9 cellular contexts compared by ENCODE assay signal in genomic region chr7:29243777-29244655, GRCh38. TPM values are rescaled to one million over a fixed set of nuclear protein-coding genes. Genes with fewer than 3 reads are reported as not detected.
DNase-seq lines count a peak whose midpoint lies in the region; ATAC-seq and TF ChIP-seq lines count a peak whose summit lies in the region.
"Had no signal": no experiment of that assay in that cellular context is flagged by ENCODE, and none has a peak within 500 bp of the region (broad histone marks: within the 10 kb centered on the region; RNA-seq: fewer than 3 reads in every experiment).

No MANE protein-coding gene starts in this region.

- H3K79me2 ChIP-seq in PC-9 (ENCODE audit: low read depth) (no peaks in the 10 kb centered on the region), osteoblast (ENCODE audit: insufficient read depth, low read length) (no peaks in the 10 kb centered on the region)

- intact Hi-C loops in PC-9 (cut with micrococcal nuclease; ENCODE audit: unreplicated experiment) = no loop called here

- 0 out of 2 replicates have a peak, but pooled peaks have one; percentile 21 for TF ChIP-seq CTCF in PC-9 (conservative IDR thresholded peaks at IDR 0.05)
- TF ChIP-seq CTCF in GM10248 (IDR thresholded peaks at IDR 0.05; ENCODE audit: control extremely low read depth, extremely low read depth, low read depth, missing control alignments) = no peak
- no peak for TF ChIP-seq CTCF in osteoblast (IDR thresholded peaks at IDR 0.05; ENCODE audit: extremely low read depth, low read depth, low read length)

- peak; percentile 91 for ATAC-seq in central memory CD8-positive, alpha-beta T cell (replicated peaks; ENCODE audit: extremely low read depth, poor library complexity, severe bottlenecking)

- DNase-seq in NCI-H82 (lab: John Stamatoyannopoulos, UW) (peak; percentile 38), NCI-H82 treated with DMSO at 0.1 percent for 48 hours (lab: John Stamatoyannopoulos, UW; ENCODE audit: unreplicated experiment) (no peak), PC-9 (no peak), GM10248 (ENCODE audit: extremely low spot score) (no peak), osteoblast (ENCODE audit: insufficient read length, low spot score, missing footprints) (no peak), NCI-H187 (lab: John Stamatoyannopoulos, UW) (no peak)
- DNase-seq in central memory CD8-positive, alpha-beta T cell (ENCODE audit: low spot score in 2 of 2) = peak; percentile 19 to 32
- DNase-seq in stimulated activated CD8-positive, alpha-beta memory T cell treated with anti-CD3 and anti-CD28 coated beads, Interleukin-4, amount 100 ng/mL, for 4 hours (ENCODE audit: low read depth in 2 of 2, low spot score in 1 of 2) = peak; percentile 6 to 23

- no peaks in the 10 kb centered on the region for H3K27me3 Mint-ChIP-seq in central memory CD8-positive, alpha-beta T cell

- H3K27ac Mint-ChIP-seq in central memory CD8-positive, alpha-beta T cell (ENCODE audit: low read depth) = peak overlapping the region; percentile 65
- H3K27ac Mint-ChIP-seq: CD4-positive, CD25-positive, alpha-beta regulatory T cell had no signal

- no peaks in the 10 kb centered on the region for H3K36me3 Mint-ChIP-seq in central memory CD8-positive, alpha-beta T cell (ENCODE audit: insufficient read depth)
- H3K36me3 Mint-ChIP-seq: CD4-positive, CD25-positive, alpha-beta regulatory T cell had no signal

- H4K20me1 ChIP-seq in PC-9 (ENCODE audit: insufficient read depth) (no peaks in the 10 kb centered on the region), osteoblast (ENCODE audit: insufficient read depth, low read length) (no peaks in the 10 kb centered on the region)

- no peaks in the 10 kb centered on the region for H3K9me2 ChIP-seq in PC-9 (ENCODE audit: insufficient read depth)

- H3K4me3 ChIP-seq in PC-9 = no peak overlapping the region
- H3K4me3 ChIP-seq in osteoblast (ENCODE audit: insufficient read depth, low read length) = no peak overlapping the region

- H3K4me1 Mint-ChIP-seq in central memory CD8-positive, alpha-beta T cell = peaks cover 37% of the 10 kb centered on the region

- H2AFZ ChIP-seq in PC-9 = no peak overlapping the region
- H2AFZ ChIP-seq in osteoblast (ENCODE audit: low read length) = no peak overlapping the region

- no peaks in the 10 kb centered on the region for H3K36me3 ChIP-seq in PC-9 (ENCODE audit: low read depth)
- H3K36me3 ChIP-seq in osteoblast (ENCODE audit: insufficient read depth, low read length) = no peaks in the 10 kb centered on the region

- no peak overlapping the region for H3K27ac ChIP-seq in PC-9
- H3K27ac ChIP-seq in osteoblast (ENCODE audit: low read depth, low read length) = no peak overlapping the region

- BruUV-seq in PC-9 (replicated peaks; lab: Mats Ljungman, UMichigan) = no TSS peak

- no peak overlapping the region for H3K4me3 Mint-ChIP-seq in central memory CD8-positive, alpha-beta T cell
- H3K4me3 Mint-ChIP-seq: CD4-positive, CD25-positive, alpha-beta regulatory T cell had no signal

- H3K4me1 ChIP-seq in PC-9 (replicated peaks; ENCODE audit: insufficient read depth) (no peaks in the 10 kb centered on the region), osteoblast (ENCODE audit: insufficient read depth, low read length) (no peaks in the 10 kb centered on the region)

- H3K4me2 ChIP-seq in PC-9 = no peak overlapping the region
- H3K4me2 ChIP-seq in osteoblast (ENCODE audit: insufficient read depth, low read length) = no peak overlapping the region

- POLR2A ChIA-PET in PC-9 (lab: Charles Lee; ENCODE audit: unreplicated experiment) (no interaction called here), GM10248 (lab: Yijun Ruan, JAX) (no interaction called here)

- H3K27me3 ChIP-seq in PC-9 (ENCODE audit: insufficient read depth, low read depth) = no peaks in the 10 kb centered on the region
- peaks cover 3% of the 10 kb centered on the region for H3K27me3 ChIP-seq in osteoblast (ENCODE audit: insufficient read depth, low read length)

- H3K9me3 ChIP-seq in PC-9 (ENCODE audit: insufficient read depth, low read depth) = no peaks in the 10 kb centered on the region; the same call in 1 of the 2 replicates
- H3K9me3 ChIP-seq in osteoblast (ENCODE audit: low read depth, low read length) = no peaks in the 10 kb centered on the region

- no peaks in the 10 kb centered on the region for H3F3A ChIP-seq in PC-9 (ENCODE audit: insufficient read depth, low read depth)

- CTCF ChIA-PET in PC-9 (lab: Charles Lee) (no interaction called here), GM10248 (lab: Yijun Ruan, JAX) (no interaction called here)

- H3K9me3 Mint-ChIP-seq in central memory CD8-positive, alpha-beta T cell = no peaks in the 10 kb centered on the region

RNA-seq across cellular contexts. Expression of gene CHN2, which starts 49.4 kb away (rescaled TPM):
- not detected in 2 replicates for total RNA-seq in PC-9 (2021)
- under 0.01 TPM in 1 of 2 replicates, not detected in the other for total RNA-seq in osteoblast

Comparison
In these comparisons a context has a peak if more than half of its experiments do, and no peak if none do; other contexts are left out.
1. DNase-seq: peak in NCI-H82 (single experiment), central memory CD8-positive, alpha-beta T cell (2 of 2) and stimulated activated CD8-positive, alpha-beta memory T cell treated with anti-CD3 and anti-CD28 coated beads, Interleukin-4, amount 100 ng/mL, for 4 hours (2 of 2); none in NCI-H82 treated with DMSO at 0.1 percent for 48 hours (single experiment), PC-9 (0 of 2), GM10248 (single experiment), osteoblast (single experiment) and NCI-H187 (0 of 2).